17 cellular contexts compared by ENCODE assay signal in genomic region chr4:12580787-12581186, GRCh38.
"Had no signal": no experiment of that assay in that cellular context is flagged by ENCODE, and none has a peak within 500 bp of the region (broad histone marks: within the 10 kb centered on the region; RNA-seq: fewer than 3 reads in every experiment).

No MANE protein-coding gene starts in this region.

- DNase-seq: dermis blood vessel endothelial cell; dorsolateral prefrontal cortex; effector CD4-positive, alpha-beta T cell; effector memory CD4-positive, alpha-beta T cell; foreskin keratinocyte; heart left ventricle; hypothalamus; immature natural killer cell; islet precursor cell; kidney; kidney glomerular epithelial cell; left lung; left ventricle myocardium superior; lower lobe of right lung; mesenchymal stem cell; naive thymus-derived CD4-positive, alpha-beta T cell had no signal

- ATAC-seq: foreskin keratinocyte; gastroesophageal sphincter; heart left ventricle; left lung; left ventricle myocardium superior; lower lobe of right lung; naive thymus-derived CD4-positive, alpha-beta T cell had no signal
